ENCODE assay signal across 8 cellular contexts in the genomic region with DNA sequence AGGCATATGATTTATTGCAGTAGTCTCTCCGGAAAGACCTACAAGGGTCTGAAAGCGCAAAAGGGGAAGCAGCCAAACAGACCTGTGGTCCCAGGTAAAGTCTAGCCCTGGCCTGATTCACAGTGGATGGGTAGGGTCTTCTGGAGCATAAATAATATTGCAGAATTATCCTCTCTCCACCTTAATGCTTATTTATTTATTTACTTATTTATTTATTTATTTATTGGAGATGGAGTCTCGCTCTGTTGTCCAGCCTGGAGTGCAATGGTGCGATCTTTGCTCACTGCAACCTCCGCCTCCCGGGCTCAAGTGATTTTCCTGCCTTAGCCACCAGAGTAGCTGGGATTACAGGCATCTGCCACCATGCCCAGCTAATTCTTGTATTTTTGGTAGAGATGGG. TPM values are rescaled to one million over a fixed set of nuclear protein-coding genes. Genes with fewer than 3 reads are reported as not detected.
"Had no signal": no experiment of that assay in that cellular context is flagged by ENCODE, and none has a peak within 500 bp of the region (broad histone marks: within the 10 kb centered on the region; RNA-seq: fewer than 3 reads in every experiment).

No MANE protein-coding gene starts in this region.

- FAIRE-seq: G401.6, GM12878, GM12891, GM12892, GM18507, GM19239 had no signal

- H3K4me3 ChIP-seq: GM12878 had no signal

- DNase-seq: GDM1, GF-D8 had no signal

- ATAC-seq: GM12878 had no signal

RNA-seq across cellular contexts. Expression of a gene that starts 11.8 kb away (rescaled TPM):
- total RNA-seq: GM12878 had no signal
- polyA plus RNA-seq: GM12878 had no signal

RNA-seq across cellular contexts. Expression of a gene that starts 53.4 kb away (rescaled TPM):
- total RNA-seq: GM12878 had no signal
